Comparison of ENCODE assay signal across 15 cellular contexts in the genomic region with DNA sequence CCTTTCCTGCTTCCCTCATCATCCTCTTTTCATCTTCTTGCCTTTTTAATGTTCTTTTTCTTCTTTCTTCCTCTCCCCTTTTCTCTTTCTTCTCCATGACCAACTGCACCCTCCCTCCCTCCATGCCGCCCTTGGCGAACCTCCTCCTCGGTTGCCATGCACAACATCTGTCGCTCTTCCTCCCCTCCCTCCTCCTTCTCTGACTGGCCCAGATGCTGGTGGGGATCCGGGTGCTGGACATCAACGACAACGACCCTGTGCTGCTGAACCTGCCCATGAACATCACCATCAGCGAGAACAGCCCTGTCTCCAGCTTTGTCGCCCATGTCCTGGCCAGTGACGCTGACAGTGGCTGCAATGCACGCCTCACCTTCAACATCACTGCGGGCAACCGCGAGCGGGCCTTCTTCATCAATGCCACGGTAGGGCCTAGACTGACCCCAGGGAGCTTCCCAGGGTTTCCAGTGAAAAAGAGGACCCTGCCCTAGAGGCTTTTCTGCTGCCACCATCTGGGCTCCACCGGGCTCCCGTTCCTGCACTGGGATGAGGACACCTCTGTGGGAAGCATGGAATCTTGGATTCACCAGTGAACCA. TPM values are rescaled to one million over a fixed set of nuclear protein-coding genes. Genes with fewer than 3 reads are reported as not detected.
A peak's percentile ranks its signal among the peaks of the same experiment; 100 is the strongest.
DNase-seq lines count a peak whose midpoint lies in the region; ATAC-seq, FAIRE-seq and TF ChIP-seq lines count a peak whose summit lies in the region.
"Had no signal": no experiment of that assay in that cellular context is flagged by ENCODE, and none has a peak within 500 bp of the region (broad histone marks: within the 10 kb centered on the region; RNA-seq: fewer than 3 reads in every experiment).

No MANE protein-coding gene starts in this region.

- H3K4me1 ChIP-seq in left ventricle myocardium inferior: peaks cover 17% of the 10 kb centered on the region
- no peaks in the 10 kb centered on the region for H3K4me1 ChIP-seq in kidney (ENCODE audit: control insufficient read depth in 1 of 2, insufficient read depth in 1 of 2, low read depth in 1 of 2, low read length in 2 of 2)
- no peaks in the 10 kb centered on the region for H3K4me1 ChIP-seq in osteoblast (ENCODE audit: insufficient read depth, low read length)
- H3K4me1 ChIP-seq in HepG2 (ENCODE audit: insufficient read depth, low read length): no peaks in the 10 kb centered on the region
- H3K4me1 ChIP-seq in Karpas-422 (ENCODE audit: low read length): no peaks in the 10 kb centered on the region

- H3K27ac ChIP-seq in left ventricle myocardium inferior (replicated peaks): no peak overlapping the region
- no peak overlapping the region for H3K27ac ChIP-seq in kidney (ENCODE audit: low read depth in 2 of 2, low read length in 2 of 2)
- H3K27ac ChIP-seq in osteoblast (ENCODE audit: low read depth, low read length): no peak overlapping the region
- H3K27ac ChIP-seq in HepG2 (ENCODE audit: extremely low read length, insufficient read depth, low read length): no peak overlapping the region
- H3K27ac ChIP-seq in Karpas-422 (ENCODE audit: low read length): no peak overlapping the region
- H3K27ac ChIP-seq: BLaER1 treated with 17β-estradiol and CSF1 and Interleukin-3, amounts not matched to agents 10 nM and 100 nM had no signal

- 23% methylated on average over 16 of the region's 18 CpGs for WGBS in HepG2 (ENCODE audit: low lambda C conversion rate)

- no peak for TF ChIP-seq CTCF in left ventricle myocardium inferior (IDR thresholded peaks at IDR 0.05; ENCODE audit: borderline replicate concordance)
- no peak for TF ChIP-seq CTCF in kidney (IDR thresholded peaks at IDR 0.05; ENCODE audit: borderline replicate concordance, extremely low read depth, insufficient read depth)
- TF ChIP-seq CTCF in osteoblast (IDR thresholded peaks at IDR 0.05; ENCODE audit: extremely low read depth, low read depth, low read length): no peak
- TF ChIP-seq CTCF in HepG2 (CRISPR knock-in tag; IDR thresholded peaks at IDR 0.05): no peak

- no peaks in the 10 kb centered on the region for H3K9me3 ChIP-seq in left ventricle myocardium inferior (replicated peaks)
- no peaks in the 10 kb centered on the region for H3K9me3 ChIP-seq in kidney (ENCODE audit: control insufficient read depth in 1 of 2, low read length in 2 of 2)
- H3K9me3 ChIP-seq in osteoblast (ENCODE audit: low read depth, low read length): no peaks in the 10 kb centered on the region
- no peaks in the 10 kb centered on the region for H3K9me3 ChIP-seq in HepG2 (ENCODE audit: low read length)
- H3K9me3 ChIP-seq in Karpas-422 (ENCODE audit: low read length): no peaks in the 10 kb centered on the region
- H3K9me3 ChIP-seq: BLaER1 treated with 17β-estradiol and CSF1 and Interleukin-3, amounts not matched to agents 10 nM and 100 nM had no signal

- no peak overlapping the region for H3K4me2 ChIP-seq in osteoblast (ENCODE audit: insufficient read depth, low read length)
- no peak overlapping the region for H3K4me2 ChIP-seq in HepG2 (ENCODE audit: low read depth, low read length)
- H3K4me2 ChIP-seq in Karpas-422 (ENCODE audit: low read depth, low read length, poor library complexity, severe bottlenecking): no peak overlapping the region

- ATAC-seq in left ventricle myocardium superior (no peak), HepG2 (no peak)
- ATAC-seq: GM12878 had no signal

- H3K9me2 ChIP-seq in Karpas-422 (replicated peaks; ENCODE audit: insufficient read depth, low read length): no peaks in the 10 kb centered on the region

- BruUV-seq in HepG2 (replicated peaks; lab: Mats Ljungman, UMichigan): no TSS peak

- no peak for TF ChIP-seq RAD21 in HepG2 (CRISPR knock-in tag; IDR thresholded peaks at IDR 0.05)

- H2AFZ ChIP-seq in osteoblast (ENCODE audit: low read length): no peak overlapping the region
- no peak overlapping the region for H2AFZ ChIP-seq in HepG2 (ENCODE audit: low read length)
- no peak overlapping the region for H2AFZ ChIP-seq in Karpas-422 (ENCODE audit: low read length)

- H3K36me3 ChIP-seq in left ventricle myocardium inferior: no peaks in the 10 kb centered on the region
- no peaks in the 10 kb centered on the region for H3K36me3 ChIP-seq in kidney (ENCODE audit: control insufficient read depth in 1 of 2, insufficient read depth in 2 of 2, low read length in 2 of 2)
- H3K36me3 ChIP-seq in osteoblast (ENCODE audit: insufficient read depth, low read length): no peaks in the 10 kb centered on the region
- no peaks in the 10 kb centered on the region for H3K36me3 ChIP-seq in HepG2 (replicated peaks in 1 of 2; ENCODE audit: control insufficient read depth in 1 of 2, insufficient read depth in 2 of 2, low read length in 2 of 2)
- no peaks in the 10 kb centered on the region for H3K36me3 ChIP-seq in Karpas-422 (ENCODE audit: insufficient read depth, low read length)
- H3K36me3 ChIP-seq: BLaER1 treated with 17β-estradiol and CSF1 and Interleukin-3, amounts not matched to agents 10 nM and 100 nM had no signal

- H3K79me2 ChIP-seq in osteoblast (ENCODE audit: insufficient read depth, low read length): no peaks in the 10 kb centered on the region
- H3K79me2 ChIP-seq in HepG2 (ENCODE audit: insufficient read depth, low read length): no peaks in the 10 kb centered on the region
- no peaks in the 10 kb centered on the region for H3K79me2 ChIP-seq in Karpas-422 (ENCODE audit: low read length)

- CTCF ChIA-PET in HepG2 (lab: Yijun Ruan, JAX; ENCODE audit: low intra/inter-chr PET ratio, low total read pairs): no interaction called here

- H3K9ac ChIP-seq in kidney (ENCODE audit: low read length in 2 of 2) (no peak overlapping the region), HepG2 (ENCODE audit: insufficient read depth, low read depth, low read length) (no peak overlapping the region), Karpas-422 (ENCODE audit: low read length) (no peak overlapping the region)
- H3K9ac ChIP-seq: BLaER1 treated with 17β-estradiol and CSF1 and Interleukin-3, amounts not matched to agents 10 nM and 100 nM had no signal

- H3K4me3 ChIP-seq in left ventricle myocardium inferior (no peak overlapping the region), kidney (ENCODE audit: low read length in 2 of 2) (no peak overlapping the region), osteoblast (ENCODE audit: insufficient read depth, low read length) (no peak overlapping the region), HepG2 (replicated peaks in 1 of 3; ENCODE audit: insufficient read depth in 1 of 3, low read depth in 2 of 3, low read length in 3 of 3) (no peak overlapping the region), Karpas-422 (ENCODE audit: low read length) (no peak overlapping the region)
- H3K4me3 ChIP-seq: BLaER1 treated with 17β-estradiol and CSF1 and Interleukin-3, amounts not matched to agents 10 nM and 100 nM; GM12878 had no signal

- in situ Hi-C loops in HepG2 (cut with HindIII; ENCODE audit: extremely low pct_ligation_motif_present, low pct_unique_long_range_greater_than_20kb): no loop called here

- H3K27me3 ChIP-seq in left ventricle myocardium inferior (ENCODE audit: low read depth): no peaks in the 10 kb centered on the region
- H3K27me3 ChIP-seq in osteoblast (ENCODE audit: insufficient read depth, low read length): peaks cover 3% of the 10 kb centered on the region
- H3K27me3 ChIP-seq in HepG2 (ENCODE audit: control insufficient read depth in 1 of 2, insufficient read depth in 2 of 2, low read length in 2 of 2): peaks cover 2 to 69% of the 10 kb centered on the region in 2 experiments; a peak in 3 of 5 replicates
- H3K27me3 ChIP-seq in Karpas-422 (ENCODE audit: low read length): no peaks in the 10 kb centered on the region
- H3K27me3 ChIP-seq: BLaER1 treated with 17β-estradiol and CSF1 and Interleukin-3, amounts not matched to agents 10 nM and 100 nM had no signal

- POLR2A ChIA-PET in HepG2 (lab: Yijun Ruan, JAX): no interaction called here

- H4K20me1 ChIP-seq in osteoblast (ENCODE audit: insufficient read depth, low read length) (no peaks in the 10 kb centered on the region), HepG2 (ENCODE audit: insufficient read depth, low read length) (no peaks in the 10 kb centered on the region), Karpas-422 (ENCODE audit: insufficient read depth, low read depth, low read length) (0 out of 2 replicates have a peak, but pooled peaks cover 5% of the 10 kb centered on the region)
- H4K20me1 ChIP-seq: BLaER1 treated with 17β-estradiol and CSF1 and Interleukin-3, amounts not matched to agents 10 nM and 100 nM had no signal

- TF ChIP-seq EP300 in HepG2 (IDR thresholded peaks at IDR 0.05; ENCODE audit: low read depth in 2 of 2, low read length in 2 of 2) (no peak), HepG2 (CRISPR knock-in tag; IDR thresholded peaks at IDR 0.05; ENCODE audit: borderline replicate concordance) (no peak)

- peak; percentile 26 for DNase-seq in left ventricle myocardium superior
- DNase-seq in left ventricle myocardium inferior: no peak
- peak; percentile 39 for DNase-seq in kidney
- DNase-seq in osteoblast (ENCODE audit: insufficient read length, low spot score, missing footprints): peak; percentile 13
- DNase-seq in NCI-H2196 (lab: John Stamatoyannopoulos, UW; ENCODE audit: unreplicated experiment): no peak
- no peak for DNase-seq in HepG2 (ENCODE audit: low spot score)
- no peak for DNase-seq in Karpas-422
- DNase-seq: ACHN; CD4-positive, alpha-beta T cell; DMS79; HCEC 1CT; IMR-90 had no signal

- intact Hi-C loops in left ventricle myocardium superior (cut with micrococcal nuclease): no loop called here
- intact Hi-C loops in left ventricle myocardium inferior (cut with micrococcal nuclease): no loop called here
- intact Hi-C loops in kidney (cut with DNase I): no loop called here
- intact Hi-C loops in HepG2 (cut with micrococcal nuclease; ENCODE audit: unreplicated experiment): no loop called here

- no peak for TF ChIP-seq POLR2A in HepG2 (IDR thresholded peaks at IDR 0.05; ENCODE audit: insufficient read depth in 1 of 2, low read depth in 2 of 2, low read length in 2 of 2)

- no peak for FAIRE-seq in kidney (lab: Jason Lieb, UNC)
- FAIRE-seq in HepG2 (lab: Jason Lieb, UNC): no peak
- FAIRE-seq: GM12878, GM18507 had no signal

RNA-seq across cellular contexts. Expression of a gene that starts 11.5 kb away (rescaled TPM):
- total RNA-seq in left ventricle myocardium superior (127 TPM), left ventricle myocardium inferior (104 TPM), kidney (66.6 TPM), osteoblast (69.5 and 75.3 TPM in 2 replicates), HepG2 (2016; rRNA removed; fragmentation: Illumina TruSeq; extraction: Trizol) (0.36 and 0.44 TPM in 2 replicates)
- polyA plus RNA-seq in kidney (ENCODE audit: insufficient read depth, low read depth, low replicate concordance) (32.1 TPM), HepG2 (2011; rRNA removed) (3.2 and 3.8 TPM in 2 replicates)
- total RNA-seq in HepG2 (2016; cell fraction: cytosol; rRNA removed; fragmentation: Illumina TruSeq; extraction: Trizol; ENCODE audit: low read depth): 0.26 TPM in 1 of 2 replicates, not detected in the other
- 0.41 TPM in 1 of 2 replicates, not detected in the other for total RNA-seq in HepG2 (2016; cell fraction: insoluble cytoplasmic fraction; rRNA removed; fragmentation: Illumina TruSeq; extraction: Trizol)
- total RNA-seq in HepG2 (2016; cell fraction: membrane; rRNA removed; fragmentation: Illumina TruSeq; extraction: Trizol): 0.14 TPM in 1 of 2 replicates, not detected in the other
- 0.16 and 0.19 TPM in 2 replicates for total RNA-seq in HepG2 (2016; cell fraction: nucleus; rRNA removed; fragmentation: Illumina TruSeq; extraction: Trizol)
- 2.2 and 3.9 TPM in 2 replicates for polyA plus RNA-seq in HepG2 (2011; cell fraction: cytosol; rRNA removed)
- 2.1 and 3.3 TPM in 2 replicates for polyA plus RNA-seq in HepG2 (2011; cell fraction: nucleus; rRNA removed)
- polyA plus RNA-seq in HepG2 (2012): 0.35 and 0.81 TPM in 2 replicates
- polyA plus RNA-seq in HepG2 (2016; cell fraction: cytosol; fragmentation: Illumina TruSeq; extraction: Trizol; ENCODE audit: low read depth): 0.18 and 0.35 TPM in 2 replicates
- polyA plus RNA-seq in HepG2 (2016; cell fraction: insoluble cytoplasmic fraction; fragmentation: Illumina TruSeq; extraction: Trizol; ENCODE audit: low read depth): 0.23 TPM in 1 of 2 replicates, not detected in the other
- polyA plus RNA-seq in HepG2 (2016; cell fraction: membrane; fragmentation: Illumina TruSeq; extraction: Trizol; ENCODE audit: low read depth): 0.14 and 0.38 TPM in 2 replicates
- 0.32 and 1.1 TPM in 2 replicates for polyA plus RNA-seq in HepG2 (2016; cell fraction: nucleus; fragmentation: Illumina TruSeq; extraction: Trizol; ENCODE audit: insufficient read depth, low read depth)
- 4.6 and 6.5 TPM in 2 replicates for polyA minus RNA-seq in HepG2 (2011; rRNA and poly(A)+ RNA removed; ENCODE audit: low replicate concordance)
- 3.0 and 4.5 TPM in 2 replicates for polyA minus RNA-seq in HepG2 (2011; cell fraction: cytosol; rRNA and poly(A)+ RNA removed)
- 1.9 and 2.3 TPM in 2 replicates for polyA minus RNA-seq in HepG2 (2011; cell fraction: nucleus; rRNA and poly(A)+ RNA removed)
- 0.07 and 1.8 TPM in 2 replicates for total RNA-seq in Karpas-422 (2014; rRNA removed; shearing (Covaris generic); ENCODE audit: low replicate concordance)

Comparison
In these comparisons a context has a peak if more than half of its experiments do, and no peak if none do; other contexts are left out.
1. DNase-seq: peak in left ventricle myocardium superior (single experiment), kidney (single experiment) and osteoblast (single experiment); none in left ventricle myocardium inferior (single experiment), NCI-H2196 (single experiment), HepG2 (single experiment) and Karpas-422 (single experiment).
2. RNA of a gene that starts 11.5 kb away (total RNA-seq): 127 TPM in left ventricle myocardium superior (single experiment), 104 TPM in left ventricle myocardium inferior (single experiment), 69.5 to 75.3 TPM in osteoblast and 66.6 TPM in kidney (single experiment); 0.14 to 0.44 TPM in HepG2 and 0.07 to 1.8 TPM in Karpas-422; every median in the first group is over 10 times any median in the second.